ENCODE assay signal across 9 cellular contexts in the genomic region with DNA sequence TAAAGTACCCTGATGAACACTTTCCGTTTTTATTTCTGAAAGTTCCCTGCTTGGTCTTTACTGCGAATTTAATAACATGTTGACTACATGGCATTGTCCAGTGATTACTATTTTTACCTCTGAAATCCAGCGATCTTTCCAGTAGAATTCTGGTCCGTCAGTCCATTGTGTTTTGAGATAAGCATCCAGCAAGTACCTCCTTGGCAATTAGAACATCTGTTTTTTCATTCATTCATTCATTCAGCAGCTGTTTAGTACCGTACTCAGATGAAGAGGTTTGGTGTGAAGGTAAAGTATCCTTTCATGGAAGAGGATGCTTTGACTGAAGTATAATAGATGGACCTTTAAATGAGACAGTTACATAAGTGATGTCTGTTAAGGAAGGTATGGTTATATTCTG. TPM values are rescaled to one million over a fixed set of nuclear protein-coding genes. Genes with fewer than 3 reads are reported as not detected.
DNase-seq lines count a peak whose midpoint lies in the region; ATAC-seq and TF ChIP-seq lines count a peak whose summit lies in the region.
"Had no signal": no experiment of that assay in that cellular context is flagged by ENCODE, and none has a peak within 500 bp of the region (broad histone marks: within the 10 kb centered on the region; RNA-seq: fewer than 3 reads in every experiment).

No MANE protein-coding gene starts in this region.

- TF ChIP-seq CTCF in PC-3 (conservative IDR thresholded peaks at IDR 0.05; ENCODE audit: low read depth, low read length) (no peak), progenitor cell of endocrine pancreas (IDR thresholded peaks at IDR 0.05; ENCODE audit: unreplicated experiment) (no peak)

- H3K4me1 ChIP-seq in PC-3 (ENCODE audit: insufficient read depth, low read length), result peaks cover 38% of the 10 kb centered on the region

- no peaks in the 10 kb centered on the region for H3K9me3 ChIP-seq in PC-3 (ENCODE audit: low read length)

- H3K27ac Mint-ChIP-seq in progenitor cell of endocrine pancreas, result peak overlapping the region; percentile 71

- H3K9me3 Mint-ChIP-seq in progenitor cell of endocrine pancreas (ENCODE audit: low read depth), result no peaks in the 10 kb centered on the region

- H3K4me2 ChIP-seq in PC-3 (ENCODE audit: low read length), result peak overlapping the region; percentile 98

- DNase-seq in PC-3 (no peak), epithelial cell of prostate (ENCODE audit: low read depth, low spot score) (no peak), progenitor cell of endocrine pancreas (ENCODE audit: low spot score, unreplicated experiment) (no peak), COR-L47 (lab: John Stamatoyannopoulos, UW) (no peak), NCI-H1048 (lab: John Stamatoyannopoulos, UW) (no peak)
- no peak for DNase-seq in stimulated activated CD4-positive, alpha-beta T cell treated with anti-CD3 and anti-CD28 coated beads, Interleukin-2, amount 100 ng/mL, for 48 hours

- peak overlapping the region; percentile 73 for H3K9ac ChIP-seq in PC-3 (ENCODE audit: low read length)

- intact Hi-C loops in PC-3 (cut with micrococcal nuclease), result loop anchor here (5.0 kb wide), 1 partner anchor 350 kb away; no protein-coding TSS in a partner anchor

- peaks cover 53% of the 10 kb centered on the region for H3K79me2 ChIP-seq in PC-3 (ENCODE audit: low read length)

- peaks cover 12% of the 10 kb centered on the region for H3K4me1 Mint-ChIP-seq in progenitor cell of endocrine pancreas (ENCODE audit: low read depth)

- no TSS peak for BruUV-seq in PC-3 (replicated peaks; lab: Mats Ljungman, UMichigan)

- H3K4me3 ChIP-seq in GM08714 (ENCODE audit: low read length) (peak overlapping the region; percentile 62), PC-3 (ENCODE audit: low read length) (peak overlapping the region; percentile 95)

- H3K27me3 Mint-ChIP-seq in progenitor cell of endocrine pancreas, result peaks cover 29% of the 10 kb centered on the region

- POLR2A ChIA-PET in PC-3 (lab: Charles Lee; ENCODE audit: unreplicated experiment), result no interaction called here

- H4K20me1 ChIP-seq in PC-3 (ENCODE audit: low read length), result peaks cover 21% of the 10 kb centered on the region

- H3K4me3 Mint-ChIP-seq in progenitor cell of endocrine pancreas (ENCODE audit: low read depth), result peak overlapping the region; percentile 81

- H3K36me3 ChIP-seq in PC-3 (ENCODE audit: low read depth, low read length), result no peaks in the 10 kb centered on the region

- H3F3A ChIP-seq in PC-3 (ENCODE audit: low read length, unreplicated experiment), result no peaks in the 10 kb centered on the region

- no peaks in the 10 kb centered on the region for H3K27me3 ChIP-seq in PC-3 (ENCODE audit: low read length)

- ATAC-seq in PC-3, result no peak
- no peak for ATAC-seq in GM18873 (IDR thresholded peaks at IDR 0.05; ENCODE audit: low FRiP score, unreplicated experiment)

- peak overlapping the region; percentile 75; the same call in 1 of the 2 replicates for H2AFZ ChIP-seq in PC-3 (ENCODE audit: low read length)

- CTCF ChIA-PET in PC-3 (lab: Charles Lee), result interaction anchor here (0.6 kb wide), 1 partner anchor 138 kb away, joined by 3 read pairs; no protein-coding TSS in a partner anchor

- no peak overlapping the region for H3K27ac ChIP-seq in PC-3 (ENCODE audit: low read length)
- peak overlapping the region; percentile 67 for H3K27ac ChIP-seq in epithelial cell of prostate

- no peaks in the 10 kb centered on the region for H3K36me3 Mint-ChIP-seq in progenitor cell of endocrine pancreas (ENCODE audit: insufficient read depth)

- no peaks in the 10 kb centered on the region for H3K9me2 ChIP-seq in PC-3 (replicated peaks; ENCODE audit: low read length)

RNA-seq across cellular contexts. Expression of gene MAPK8, which starts 1.1 kb away (rescaled TPM):
- total RNA-seq in PC-3 (2014; rRNA removed) (21.5 and 26.6 TPM in 2 replicates), progenitor cell of endocrine pancreas (69.7 and 73.4 TPM in 2 replicates)

RNA-seq across cellular contexts. Expression of gene FRMPD2, which starts 33.1 kb away (rescaled TPM):
- 0.11 and 0.35 TPM in 2 replicates for total RNA-seq in PC-3 (2014; rRNA removed)
- 1.2 and 2.1 TPM in 2 replicates for total RNA-seq in progenitor cell of endocrine pancreas
- total RNA-seq: LHCN-M2 had no signal
